8 cellular contexts compared by ENCODE assay signal in genomic region chr16:21952793-21953540, GRCh38. TPM values are rescaled to one million over a fixed set of nuclear protein-coding genes. Genes with fewer than 3 reads are reported as not detected.
A peak's percentile ranks its signal among the peaks of the same experiment; 100 is the strongest.
DNase-seq lines count a peak whose midpoint lies in the region; ATAC-seq lines count a peak whose summit lies in the region.

Gene UQCRC2, plus strand, starts transcription at chr16:21953361. Its CDS starts 63 bp downstream, at chr16:21953424.

- in situ Hi-C loops in Caki2 (cut with HindIII; ENCODE audit: low pct_unique_long_range_greater_than_20kb, low sequenced_read_pairs) = no loop called here

- H3K4me1 ChIP-seq in endocrine pancreas (ENCODE audit: control insufficient read depth, insufficient read depth, low read length) = no peaks in the 10 kb centered on the region
- H3K4me1 ChIP-seq in mesendoderm (ENCODE audit: control insufficient read depth, low read depth, low read length) = peaks cover 9% of the 10 kb centered on the region

- no CpG with 5 or more reads among the region's 41 CpGs for WGBS in mesendoderm (ENCODE audit: extremely low coverage, insufficient coverage, low lambda C conversion rate)

- H3K56ac ChIP-seq in mesendoderm (ENCODE audit: low read length) = peak within 1 kb of the TSS; percentile 96

- H3K4me2 ChIP-seq in mesendoderm (ENCODE audit: low read length) = peak within 1 kb of the TSS; percentile 98

- no peak within 1 kb of the TSS for H4K5ac ChIP-seq in mesendoderm (ENCODE audit: low read length)

- H2BK15ac ChIP-seq in mesendoderm (replicated peaks; ENCODE audit: low read depth) = no peak within 1 kb of the TSS

- no peaks in the 10 kb centered on the region for H3K9me3 ChIP-seq in endocrine pancreas (ENCODE audit: control insufficient read depth, low read length)

- no peak within 1 kb of the TSS for H3K27ac ChIP-seq in mesendoderm (ENCODE audit: low read depth, low read length)

- no peak within 1 kb of the TSS for H4K8ac ChIP-seq in mesendoderm (ENCODE audit: low read depth, low read length)

- no peak within 1 kb of the TSS for H3K18ac ChIP-seq in mesendoderm (ENCODE audit: low read length)

- peaks cover 20% of the 10 kb centered on the region for H3K79me2 ChIP-seq in mesendoderm (ENCODE audit: control insufficient read depth, insufficient read depth, low read length)

- H3K4me3 ChIP-seq in endocrine pancreas (ENCODE audit: control insufficient read depth, insufficient read depth, low read length) (peak within 1 kb of the TSS; percentile 94), mesendoderm (ENCODE audit: low read length) (peak within 1 kb of the TSS; percentile 94)

- H3K36me3 ChIP-seq in endocrine pancreas (ENCODE audit: control insufficient read depth, insufficient read depth, low read length) (no peaks in the 10 kb centered on the region), mesendoderm (ENCODE audit: control insufficient read depth, insufficient read depth, low read length) (peaks cover 3% of the 10 kb centered on the region)

- H2AK5ac ChIP-seq in mesendoderm (ENCODE audit: low read length) = peak within 1 kb of the TSS; percentile 27

- no peaks in the 10 kb centered on the region for H3K27me3 ChIP-seq in endocrine pancreas (ENCODE audit: control insufficient read depth, insufficient read depth, low read length)
- no peaks in the 10 kb centered on the region for H3K27me3 ChIP-seq in mesendoderm (ENCODE audit: insufficient read depth, low read length, poor library complexity)

- H3K9ac ChIP-seq in endocrine pancreas (ENCODE audit: control insufficient read depth, insufficient read depth, low read length) = peak within 1 kb of the TSS; percentile 100
- H3K9ac ChIP-seq in mesendoderm (ENCODE audit: low read length) = peak within 1 kb of the TSS; percentile 93

- peak; percentile 97 for DNase-seq in Caki2 (ENCODE audit: low read depth)
- DNase-seq in HUDEP-2 (lab: John Stamatoyannopoulos, UW; ENCODE audit: unreplicated experiment in 76 of 76) = peak in 75 of 76 experiments; percentile 20 to 93 (median 80)
- peak; percentile 92 for DNase-seq in NOMO-1 treated with dmso at 0.1 percent for 144 hours (lab: John Stamatoyannopoulos, UW; ENCODE audit: unreplicated experiment)
- peak; percentile 64 to 75 (median 70) for DNase-seq in activated CD8-positive, alpha-beta memory T cell treated with anti-CD3 and anti-CD28 coated beads for 48 hours (ENCODE audit: low read depth in 2 of 3, low spot score in 2 of 3)
- peak; percentile 96 for DNase-seq in mesendoderm
- DNase-seq in stimulated activated CD8-positive, alpha-beta memory T cell treated with anti-CD3 and anti-CD28 coated beads, Interleukin-12 subunit alpha, Interleukin-12 subunit beta, amount 100 ng/mL, for 4 hours (ENCODE audit: low read depth) = peak; percentile 75

- no peak within 1 kb of the TSS for H2BK120ac ChIP-seq in mesendoderm (ENCODE audit: low read depth, low read length)

- H3K4ac ChIP-seq in mesendoderm (ENCODE audit: low read depth, low read length) = peak within 1 kb of the TSS; percentile 42

- ATAC-seq in GM21390 (IDR thresholded peaks at IDR 0.05; ENCODE audit: unreplicated experiment) = peak; percentile 90

- H3K23ac ChIP-seq in mesendoderm (ENCODE audit: low read length) = no peak within 1 kb of the TSS

- H2BK5ac ChIP-seq in mesendoderm (ENCODE audit: low read length) = no peak within 1 kb of the TSS

- H3K79me1 ChIP-seq in mesendoderm (ENCODE audit: low read length) = peaks cover 18% of the 10 kb centered on the region

RNA-seq across cellular contexts. Expression of gene UQCRC2, which starts in this region (rescaled TPM):
- 19.4 and 27.1 TPM in 2 replicates for total RNA-seq in Caki2 (2014; rRNA removed; shearing (Covaris generic); ENCODE audit: low replicate concordance)
- polyA plus RNA-seq in mesendoderm (2013, experiment 1 of 2) = 88.1 TPM
- polyA plus RNA-seq in mesendoderm (2013, experiment 2 of 2) = 82.3 TPM
